ENCODE assay signal across 8 cellular contexts in genomic region chr5:472656-473343, GRCh38.
DNase-seq lines count a peak whose midpoint lies in the region; ATAC-seq and TF ChIP-seq lines count a peak whose summit lies in the region.

No MANE protein-coding gene starts in this region.

- CTCF ChIA-PET in AG04449 (lab: Yijun Ruan, JAX), result interaction anchor here (1.4 to 3.4 kb wide), 2 partner anchors 26 to 156 kb away, joined by 10 to 17 read pairs; no protein-coding TSS in a partner anchor

- POLR2A ChIA-PET in AG04449 (lab: Yijun Ruan, JAX), result interaction anchor here (0.6 to 1.0 kb wide), 2 partner anchors 58 to 156 kb away, joined by 3 read pairs; no protein-coding TSS in a partner anchor

- peak overlapping the region; percentile 71 for H3K4me3 ChIP-seq in AG04449 (ENCODE audit: low read depth, low read length)

- peak; percentile 73 for ATAC-seq in GM18867 (IDR thresholded peaks at IDR 0.05; ENCODE audit: unreplicated experiment)
- ATAC-seq in HG03097 (IDR thresholded peaks at IDR 0.05; ENCODE audit: low FRiP score, unreplicated experiment), result peak; percentile 62

- no peak for TF ChIP-seq CTCF in AG04449 (IDR thresholded peaks at IDR 0.05; ENCODE audit: insufficient read depth, low read length, missing control alignments)

- DNase-seq in AG04449 (ENCODE audit: low read depth, low spot score) (no peak), NCI-H2171 treated with DMSO at 0.1 percent for 48 hours (lab: John Stamatoyannopoulos, UW) (peak; percentile 92), islet precursor cell (peak; percentile 83)
- DNase-seq in activated CD4-positive, CD25-positive, alpha-beta regulatory T cell (lab: John Stamatoyannopoulos, UW), result peak; percentile 78 to 86 (median 82)
- DNase-seq in central memory CD4-positive, alpha-beta T cell, result peak; percentile 90
- DNase-seq in stimulated activated CD4-positive, alpha-beta T cell treated with anti-CD3 and anti-CD28 coated beads, Interleukin-12 subunit alpha, Interleukin-12 subunit beta, amount 100 ng/mL, for 4 hours, result peak; percentile 93
